ENCODE assay signal across 1 cellular context in the genomic region with DNA sequence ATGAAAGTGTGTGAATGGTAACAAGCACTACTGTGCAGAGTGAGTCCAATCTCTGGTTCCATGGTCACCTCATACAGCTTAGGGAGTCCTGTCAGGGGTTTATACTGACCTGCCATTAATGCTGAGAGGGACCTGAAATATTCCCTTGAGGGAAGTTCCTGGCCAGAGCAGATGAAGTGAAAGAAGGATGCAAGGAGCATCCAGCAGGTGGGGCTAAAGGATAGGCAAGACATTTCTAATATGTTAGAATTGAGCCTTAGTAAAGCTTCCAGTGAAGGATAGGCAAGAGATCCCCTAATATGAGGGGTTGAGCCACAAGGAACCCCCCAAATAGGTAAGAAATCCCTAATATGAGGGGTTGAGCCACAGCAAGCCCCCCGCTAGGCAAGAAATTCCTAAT.
A peak's percentile ranks its signal among the peaks of the same experiment; 100 is the strongest.
TF ChIP-seq lines count a peak whose summit lies in the region.

No MANE protein-coding gene starts in this region.

TF ChIP-seq in HepG2, 621 proteins besides CTCF, POLR2A, EP300 and RAD21:
- TF ChIP-seq SMC3 (IDR thresholded peaks at IDR 0.05; ENCODE audit: low read length): peak; percentile 43; the same call in 1 of the 2 replicates
- TF ChIP-seq, protein P1, sequence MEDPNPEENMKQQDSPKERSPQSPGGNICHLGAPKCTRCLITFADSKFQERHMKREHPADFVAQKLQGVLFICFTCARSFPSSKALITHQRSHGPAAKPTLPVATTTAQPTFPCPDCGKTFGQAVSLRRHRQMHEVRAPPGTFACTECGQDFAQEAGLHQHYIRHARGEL (CRISPR knock-in tag; IDR thresholded peaks at IDR 0.05): no peak
- TF ChIP-seq, protein P2, sequence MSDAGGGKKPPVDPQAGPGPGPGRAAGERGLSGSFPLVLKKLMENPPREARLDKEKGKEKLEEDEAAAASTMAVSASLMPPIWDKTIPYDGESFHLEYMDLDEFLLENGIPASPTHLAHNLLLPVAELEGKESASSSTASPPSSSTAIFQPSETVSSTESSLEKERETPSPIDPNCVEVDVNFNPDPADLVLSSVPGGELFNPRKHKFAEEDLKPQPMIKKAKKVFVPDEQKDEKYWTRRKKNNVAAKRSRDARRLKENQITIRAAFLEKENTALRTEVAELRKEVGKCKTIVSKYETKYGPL (CRISPR knock-in tag; IDR thresholded peaks at IDR 0.05): no peak
- no peak for TF ChIP-seq TEAD3 (CRISPR knock-in tag; optimal IDR thresholded peaks at IDR 0.05; ENCODE audit: borderline replicate concordance)
- TF ChIP-seq, protein P3, sequence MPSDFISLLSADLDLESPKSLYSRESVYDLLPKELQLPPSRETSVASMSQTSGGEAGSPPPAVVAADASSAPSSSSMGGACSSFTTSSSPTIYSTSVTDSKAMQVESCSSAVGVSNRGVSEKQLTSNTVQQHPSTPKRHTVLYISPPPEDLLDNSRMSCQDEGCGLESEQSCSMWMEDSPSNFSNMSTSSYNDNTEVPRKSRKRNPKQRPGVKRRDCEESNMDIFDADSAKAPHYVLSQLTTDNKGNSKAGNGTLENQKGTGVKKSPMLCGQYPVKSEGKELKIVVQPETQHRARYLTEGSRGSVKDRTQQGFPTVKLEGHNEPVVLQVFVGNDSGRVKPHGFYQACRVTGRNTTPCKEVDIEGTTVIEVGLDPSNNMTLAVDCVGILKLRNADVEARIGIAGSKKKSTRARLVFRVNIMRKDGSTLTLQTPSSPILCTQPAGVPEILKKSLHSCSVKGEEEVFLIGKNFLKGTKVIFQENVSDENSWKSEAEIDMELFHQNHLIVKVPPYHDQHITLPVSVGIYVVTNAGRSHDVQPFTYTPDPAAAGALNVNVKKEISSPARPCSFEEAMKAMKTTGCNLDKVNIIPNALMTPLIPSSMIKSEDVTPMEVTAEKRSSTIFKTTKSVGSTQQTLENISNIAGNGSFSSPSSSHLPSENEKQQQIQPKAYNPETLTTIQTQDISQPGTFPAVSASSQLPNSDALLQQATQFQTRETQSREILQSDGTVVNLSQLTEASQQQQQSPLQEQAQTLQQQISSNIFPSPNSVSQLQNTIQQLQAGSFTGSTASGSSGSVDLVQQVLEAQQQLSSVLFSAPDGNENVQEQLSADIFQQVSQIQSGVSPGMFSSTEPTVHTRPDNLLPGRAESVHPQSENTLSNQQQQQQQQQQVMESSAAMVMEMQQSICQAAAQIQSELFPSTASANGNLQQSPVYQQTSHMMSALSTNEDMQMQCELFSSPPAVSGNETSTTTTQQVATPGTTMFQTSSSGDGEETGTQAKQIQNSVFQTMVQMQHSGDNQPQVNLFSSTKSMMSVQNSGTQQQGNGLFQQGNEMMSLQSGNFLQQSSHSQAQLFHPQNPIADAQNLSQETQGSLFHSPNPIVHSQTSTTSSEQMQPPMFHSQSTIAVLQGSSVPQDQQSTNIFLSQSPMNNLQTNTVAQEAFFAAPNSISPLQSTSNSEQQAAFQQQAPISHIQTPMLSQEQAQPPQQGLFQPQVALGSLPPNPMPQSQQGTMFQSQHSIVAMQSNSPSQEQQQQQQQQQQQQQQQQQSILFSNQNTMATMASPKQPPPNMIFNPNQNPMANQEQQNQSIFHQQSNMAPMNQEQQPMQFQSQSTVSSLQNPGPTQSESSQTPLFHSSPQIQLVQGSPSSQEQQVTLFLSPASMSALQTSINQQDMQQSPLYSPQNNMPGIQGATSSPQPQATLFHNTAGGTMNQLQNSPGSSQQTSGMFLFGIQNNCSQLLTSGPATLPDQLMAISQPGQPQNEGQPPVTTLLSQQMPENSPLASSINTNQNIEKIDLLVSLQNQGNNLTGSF (CRISPR knock-in tag; IDR thresholded peaks at IDR 0.05): no peak
- TF ChIP-seq ZFY (CRISPR knock-in tag; IDR thresholded peaks at IDR 0.05): no peak
- TF ChIP-seq ZNF552 (CRISPR knock-in tag; IDR thresholded peaks at IDR 0.05; ENCODE audit: borderline replicate concordance): no peak
- peak; percentile 45 for TF ChIP-seq STAG1 (CRISPR knock-in tag; IDR thresholded peaks at IDR 0.05)
- TF ChIP-seq ZFP41 (CRISPR knock-in tag; IDR thresholded peaks at IDR 0.05; ENCODE audit: borderline replicate concordance): no peak
- TF ChIP-seq ZNF121 (CRISPR knock-in tag; IDR thresholded peaks at IDR 0.05): no peak
- TF ChIP-seq, protein P4, sequence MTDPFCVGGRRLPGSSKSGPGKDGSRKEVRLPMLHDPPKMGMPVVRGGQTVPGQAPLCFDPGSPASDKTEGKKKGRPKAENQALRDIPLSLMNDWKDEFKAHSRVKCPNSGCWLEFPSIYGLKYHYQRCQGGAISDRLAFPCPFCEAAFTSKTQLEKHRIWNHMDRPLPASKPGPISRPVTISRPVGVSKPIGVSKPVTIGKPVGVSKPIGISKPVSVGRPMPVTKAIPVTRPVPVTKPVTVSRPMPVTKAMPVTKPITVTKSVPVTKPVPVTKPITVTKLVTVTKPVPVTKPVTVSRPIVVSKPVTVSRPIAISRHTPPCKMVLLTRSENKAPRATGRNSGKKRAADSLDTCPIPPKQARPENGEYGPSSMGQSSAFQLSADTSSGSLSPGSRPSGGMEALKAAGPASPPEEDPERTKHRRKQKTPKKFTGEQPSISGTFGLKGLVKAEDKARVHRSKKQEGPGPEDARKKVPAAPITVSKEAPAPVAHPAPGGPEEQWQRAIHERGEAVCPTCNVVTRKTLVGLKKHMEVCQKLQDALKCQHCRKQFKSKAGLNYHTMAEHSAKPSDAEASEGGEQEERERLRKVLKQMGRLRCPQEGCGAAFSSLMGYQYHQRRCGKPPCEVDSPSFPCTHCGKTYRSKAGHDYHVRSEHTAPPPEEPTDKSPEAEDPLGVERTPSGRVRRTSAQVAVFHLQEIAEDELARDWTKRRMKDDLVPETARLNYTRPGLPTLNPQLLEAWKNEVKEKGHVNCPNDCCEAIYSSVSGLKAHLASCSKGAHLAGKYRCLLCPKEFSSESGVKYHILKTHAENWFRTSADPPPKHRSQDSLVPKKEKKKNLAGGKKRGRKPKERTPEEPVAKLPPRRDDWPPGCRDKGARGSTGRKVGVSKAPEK (CRISPR knock-in tag; IDR thresholded peaks at IDR 0.05; ENCODE audit: borderline replicate concordance): no peak
